21 cellular contexts compared by ENCODE assay signal in genomic region chr9:29220852-29221251, GRCh38. TPM values are rescaled to one million over a fixed set of nuclear protein-coding genes. Genes with fewer than 3 reads are reported as not detected.
"Had no signal": no experiment of that assay in that cellular context is flagged by ENCODE, and none has a peak within 500 bp of the region (broad histone marks: within the 10 kb centered on the region; RNA-seq: fewer than 3 reads in every experiment).

No MANE protein-coding gene starts in this region.

- H3K27ac ChIP-seq: adrenal gland, esophagus muscularis mucosa, left ventricle myocardium inferior, neutrophil, right lobe of liver, testis, transverse colon, VCaP had no signal

- DNase-seq: activated CD4-positive, alpha-beta T cell treated with anti-CD3 and anti-CD28 coated beads for 4 hours; activated CD4-positive, alpha-beta T cell treated with anti-CD3 and anti-CD28 coated beads, Interleukin-2, amount 50 U/mL, for 4 hours; activated CD8-positive, alpha-beta memory T cell treated with anti-CD3 and anti-CD28 coated beads for 24 hours; activated effector memory CD4-positive, alpha-beta T cell treated with Interleukin-2 at 50 U/mL for 16 hours; activated naive CD4-positive, alpha-beta T cell treated with Interleukin-2 at 50 U/mL for 16 hours; adrenal gland; aorta; cortex of kidney; left ventricle myocardium inferior; mucosa of descending colon; right lobe of liver; stimulated activated CD4-positive, alpha-beta T cell treated with anti-CD3 and anti-CD28 coated beads, Interleukin-12 subunit alpha, Interleukin-12 subunit beta, amount 100 ng/mL, for 4 hours; stimulated activated CD4-positive, alpha-beta T cell treated with anti-CD3 and anti-CD28 coated beads, Interleukin-4, amount 100 ng/mL, for 1 hour; stimulated activated naive CD8-positive, alpha-beta T cell treated with anti-CD3 and anti-CD28 coated beads, Interleukin-15, Interleukin-2, amounts not matched to agents 100 U/mL and 50 U/mL, for 24 hours; T-helper 9 cell; testis; transverse colon had no signal

- H3K9me3 ChIP-seq: adrenal gland, esophagus muscularis mucosa, left ventricle myocardium inferior, mucosa of descending colon, neutrophil, right lobe of liver, testis, transverse colon had no signal

- H3K27me3 ChIP-seq: testis had no signal

- H3K36me3 ChIP-seq: adrenal gland, esophagus muscularis mucosa, left ventricle myocardium inferior, neutrophil, right lobe of liver, transverse colon had no signal

- H3K4me3 ChIP-seq: adrenal gland, esophagus muscularis mucosa, left ventricle myocardium inferior, lung, mucosa of descending colon, right lobe of liver, testis, transverse colon had no signal

- H3K4me1 ChIP-seq: adrenal gland, esophagus muscularis mucosa, left ventricle myocardium inferior, right lobe of liver, testis, transverse colon had no signal

RNA-seq across cellular contexts. Expression of gene LINGO2, which starts 7.5 kb away (rescaled TPM):
- polyA plus RNA-seq: aorta had no signal
